ENCODE assay signal across 14 cellular contexts in genomic region chr5:42655982-42656660, GRCh38.
A peak's percentile ranks its signal among the peaks of the same experiment; 100 is the strongest.
DNase-seq lines count a peak whose midpoint lies in the region; ATAC-seq and TF ChIP-seq lines count a peak whose summit lies in the region.
"Had no signal": no experiment of that assay in that cellular context is flagged by ENCODE, and none has a peak within 500 bp of the region (broad histone marks: within the 10 kb centered on the region; RNA-seq: fewer than 3 reads in every experiment).

No MANE protein-coding gene starts in this region.

- H3K4me1 Mint-ChIP-seq in WTC11, result 0 out of 2 replicates have a peak, but pooled peaks cover 2% of the 10 kb centered on the region
- no peaks in the 10 kb centered on the region for H3K4me1 Mint-ChIP-seq in activated CD4-positive, alpha-beta T cell treated with anti-CD3 and anti-CD28 coated beads, Interleukin-2, amount 10 ng/mL, durations not matched to agents 24 days and 14 days

- 40 to 43% methylated on average over 3 of the region's 3 CpGs for WGBS in GM23248 (ENCODE audit: low coverage in 1 of 2, low lambda C conversion rate in 2 of 2, missing lambda C conversion rate in 2 of 2), 2 experiments

- H3K36me3 ChIP-seq in GM23248 (ENCODE audit: low read depth) (no peaks in the 10 kb centered on the region), parathyroid adenoma (ENCODE audit: control insufficient read depth, insufficient read depth, low read length) (no peaks in the 10 kb centered on the region)

- no peaks in the 10 kb centered on the region for H3K4me1 ChIP-seq in GM23248 (ENCODE audit: insufficient read depth)
- H3K4me1 ChIP-seq in parathyroid adenoma, result peaks cover 3% of the 10 kb centered on the region

- peak overlapping the region; percentile 2 for H3K4me2 ChIP-seq in GM23248 (ENCODE audit: unreplicated experiment)
- H3K4me2 ChIP-seq in parathyroid adenoma (ENCODE audit: low read length), result peak overlapping the region; percentile 17

- no peaks in the 10 kb centered on the region for H4K20me1 ChIP-seq in GM23248 (ENCODE audit: insufficient read depth)

- 0 out of 2 replicates have a peak overlapping the region, but pooled peaks have one; percentile 27 for H3K27ac Mint-ChIP-seq in WTC11
- H3K27ac Mint-ChIP-seq in activated CD4-positive, alpha-beta T cell treated with anti-CD3 and anti-CD28 coated beads, Interleukin-2, amount 10 ng/mL, durations not matched to agents 24 days and 14 days, result no peak overlapping the region

- peaks cover 14% of the 10 kb centered on the region for H3K36me3 Mint-ChIP-seq in WTC11
- H3K36me3 Mint-ChIP-seq in activated CD4-positive, alpha-beta T cell treated with anti-CD3 and anti-CD28 coated beads, Interleukin-2, amount 10 ng/mL, durations not matched to agents 24 days and 14 days (ENCODE audit: low read depth), result no peaks in the 10 kb centered on the region

- no peaks in the 10 kb centered on the region for H3K9me2 ChIP-seq in GM23248 (ENCODE audit: insufficient read depth)

- H3K27ac ChIP-seq in GM23248 (no peak overlapping the region), parathyroid adenoma (no peak overlapping the region)
- H3K27ac ChIP-seq: C4-2B had no signal

- peak overlapping the region; percentile 18 for H3K4me3 ChIP-seq in GM23248
- H3K4me3 ChIP-seq in parathyroid adenoma (ENCODE audit: low read depth, low read length), result no peak overlapping the region

- H3K9ac ChIP-seq in GM23248 (no peak overlapping the region), parathyroid adenoma (no peak overlapping the region)

- intact Hi-C loops in left cardiac atrium (cut with DNase I), result loop anchor here in 1 of 2 donors (5.0 to 10.0 kb wide), 3 partner anchors 71 to 649 kb away; partner anchors contain the start of gene GHR
- intact Hi-C loops in activated CD4-positive, alpha-beta T cell treated with anti-CD3 and anti-CD28 coated beads, Interleukin-2, amount 10 ng/mL, durations not matched to agents 24 days and 14 days (cut with micrococcal nuclease), result no loop called here

- TF ChIP-seq CTCF in WTC11 (IDR thresholded peaks at IDR 0.05) (no peak), parathyroid adenoma (IDR thresholded peaks at IDR 0.05) (no peak)

- H3K4me3 Mint-ChIP-seq in WTC11, result no peak overlapping the region
- H3K4me3 Mint-ChIP-seq in activated CD4-positive, alpha-beta T cell treated with anti-CD3 and anti-CD28 coated beads, Interleukin-2, amount 10 ng/mL, durations not matched to agents 24 days and 14 days, result no peak overlapping the region

- no peaks in the 10 kb centered on the region for H3K27me3 ChIP-seq in GM23248 (replicated peaks; ENCODE audit: insufficient read depth)
- H3K27me3 ChIP-seq in parathyroid adenoma (ENCODE audit: control insufficient read depth, insufficient read depth, low read length), result no peaks in the 10 kb centered on the region

- H3K9me3 ChIP-seq in GM23248 (ENCODE audit: low read depth), result no peaks in the 10 kb centered on the region
- no peaks in the 10 kb centered on the region for H3K9me3 ChIP-seq in parathyroid adenoma (ENCODE audit: control insufficient read depth, low read length)

- H3K79me2 ChIP-seq in GM23248 (ENCODE audit: insufficient read depth), result no peaks in the 10 kb centered on the region
- no peaks in the 10 kb centered on the region for H3K79me2 ChIP-seq in parathyroid adenoma

- H3K27me3 Mint-ChIP-seq in WTC11 (ENCODE audit: low read depth), result no peaks in the 10 kb centered on the region
- H3K27me3 Mint-ChIP-seq in activated CD4-positive, alpha-beta T cell treated with anti-CD3 and anti-CD28 coated beads, Interleukin-2, amount 10 ng/mL, durations not matched to agents 24 days and 14 days, result peaks cover 3% of the 10 kb centered on the region

- no peaks in the 10 kb centered on the region for H3F3A ChIP-seq in GM23248 (ENCODE audit: insufficient read depth)

- POLR2A ChIA-PET in WTC11 (lab: Charles Lee), result no interaction called here

- in situ Hi-C loops in GM23248 (cut with MboI), result no loop called here

- CTCF ChIA-PET in WTC11 (lab: Charles Lee), result interaction anchor here (0.6 to 1.2 kb wide), 3 partner anchors 73 to 260 kb away, joined by 3 to 6 read pairs (median 3); no protein-coding TSS in a partner anchor

- ATAC-seq in WTC11, result no peak
- ATAC-seq in left cardiac atrium, result peak; percentile 71 to 81
- no peak for ATAC-seq in HG02759 (IDR thresholded peaks at IDR 0.05; ENCODE audit: unreplicated experiment)

- peak overlapping the region; percentile 35; the same call in 1 of the 2 replicates for H2AFZ ChIP-seq in GM23248
- peak overlapping the region; percentile 47 for H2AFZ ChIP-seq in parathyroid adenoma

- peaks cover 13% of the 10 kb centered on the region for H3K9me3 Mint-ChIP-seq in WTC11
- H3K9me3 Mint-ChIP-seq in activated CD4-positive, alpha-beta T cell treated with anti-CD3 and anti-CD28 coated beads, Interleukin-2, amount 10 ng/mL, durations not matched to agents 24 days and 14 days, result no peaks in the 10 kb centered on the region

- DNase-seq in GM23248, result peak; percentile 47
- DNase-seq in WTC11 (ENCODE audit: low spot score), result no peak
- no peak for DNase-seq in left cardiac atrium
- DNase-seq in activated CD4-positive, alpha-beta T cell treated with anti-CD3 and anti-CD28 coated beads, Interleukin-2, amount 10 ng/mL, durations not matched to agents 24 days and 14 days, result no peak
- no peak for DNase-seq in NCI-H1105 (lab: John Stamatoyannopoulos, UW)
- DNase-seq in OCI-M2 (lab: John Stamatoyannopoulos, UW; ENCODE audit: unreplicated experiment), result no peak
- DNase-seq: activated CD4-positive, alpha-beta T cell treated with anti-CD3 and anti-CD28 coated beads for 48 hours; activated T-cell treated with anti-CD3 and anti-CD28 coated beads, Interleukin-2, amount 50 U/mL, for 48 hours; NCI-H1092; stimulated activated CD4-positive, alpha-beta T cell treated with anti-CD3 and anti-CD28 coated beads, Interleukin-2, amount 100 ng/mL, for 24 hours; T-helper 2 cell had no signal

TF ChIP-seq in WTC11, 78 proteins besides CTCF, POLR2A, EP300 and RAD21:
- no peak for TF ChIP-seq MAX (CRISPR knock-in tag; IDR thresholded peaks at IDR 0.05)
- TF ChIP-seq E2F5 (CRISPR knock-in tag; IDR thresholded peaks at IDR 0.05), result no peak
- no peak for TF ChIP-seq ZNF512 (CRISPR knock-in tag; IDR thresholded peaks at IDR 0.05; ENCODE audit: borderline replicate concordance)
- TF ChIP-seq USF2 (CRISPR knock-in tag; IDR thresholded peaks at IDR 0.05), result no peak
- TF ChIP-seq JAZF1 (CRISPR knock-in tag; IDR thresholded peaks at IDR 0.05), result no peak
- no peak for TF ChIP-seq ZMAT4 (CRISPR knock-in tag; IDR thresholded peaks at IDR 0.05)
- TF ChIP-seq EMX1 (CRISPR knock-in tag; IDR thresholded peaks at IDR 0.05), result no peak
- no peak for TF ChIP-seq FOXP1 (CRISPR knock-in tag; IDR thresholded peaks at IDR 0.05; ENCODE audit: borderline replicate concordance)
- no peak for TF ChIP-seq ATF1 (CRISPR knock-in tag; IDR thresholded peaks at IDR 0.05)
- no peak for TF ChIP-seq CBFB (CRISPR knock-in tag; IDR thresholded peaks at IDR 0.05; ENCODE audit: low read depth)
- no peak for TF ChIP-seq ZNF396 (CRISPR knock-in tag; IDR thresholded peaks at IDR 0.05; ENCODE audit: borderline replicate concordance)
- TF ChIP-seq MYBL2 (CRISPR knock-in tag; IDR thresholded peaks at IDR 0.05), result no peak
- no peak for TF ChIP-seq TEAD1 (CRISPR knock-in tag; IDR thresholded peaks at IDR 0.05)

Comparison
In these comparisons a context has a peak if more than half of its experiments do, and no peak if none do; other contexts are left out.
1. ATAC-seq: peak in left cardiac atrium (2 of 2); none in WTC11 (single experiment) and HG02759 (single experiment).